1 cellular context compared by ENCODE assay signal in genomic region chr1:151156515-151156819, GRCh38.
TF ChIP-seq lines count a peak whose summit lies in the region.

Gene TNFAIP8L2, plus strand, starts transcription at chr1:151156649. Its CDS starts 2,049 bp downstream, at chr1:151158698.

TF ChIP-seq in liver, 16 proteins besides CTCF, POLR2A, EP300 and RAD21 (continued from another document):
- TF ChIP-seq REST (IDR thresholded peaks at IDR 0.05): no peak
- no peak for TF ChIP-seq FOXA2 (IDR thresholded peaks at IDR 0.05)
- no peak for TF ChIP-seq SP1 (IDR thresholded peaks at IDR 0.05)
- TF ChIP-seq HNF4A (conservative IDR thresholded peaks at IDR 0.05): no peak
